1 cellular context compared by ENCODE assay signal in genomic region chr19:10316229-10317044, GRCh38.
A peak's percentile ranks its signal among the peaks of the same experiment; 100 is the strongest.
TF ChIP-seq lines count a peak whose summit lies in the region.

No MANE protein-coding gene starts in this region.

TF ChIP-seq in HepG2, 621 proteins besides CTCF, POLR2A, EP300 and RAD21:
- TF ChIP-seq HNRNPLL (IDR thresholded peaks at IDR 0.05; ENCODE audit: low read depth, low read length, poor library complexity, severe bottlenecking) (no peak), CSRNP2 (CRISPR knock-in tag; conservative IDR thresholded peaks at IDR 0.05; ENCODE audit: low read depth) (no peak), CREB3 (CRISPR knock-in tag; IDR thresholded peaks at IDR 0.05) (no peak), NR2F2 (IDR thresholded peaks at IDR 0.05; ENCODE audit: borderline replicate concordance, low read depth) (no peak), ZNF598 (CRISPR knock-in tag; IDR thresholded peaks at IDR 0.05; ENCODE audit: borderline replicate concordance) (no peak), ZNF841 (CRISPR knock-in tag; IDR thresholded peaks at IDR 0.05; ENCODE audit: borderline replicate concordance) (no peak), CC2D1A (CRISPR knock-in tag; IDR thresholded peaks at IDR 0.05) (no peak), ZEB1 (IDR thresholded peaks at IDR 0.05; ENCODE audit: insufficient replicate concordance, low read depth) (no peak), ZBTB4 (CRISPR knock-in tag; IDR thresholded peaks at IDR 0.05; ENCODE audit: borderline replicate concordance) (no peak), NCOA2 (CRISPR knock-in tag; IDR thresholded peaks at IDR 0.05) (no peak), ELK4 (CRISPR knock-in tag; IDR thresholded peaks at IDR 0.05; ENCODE audit: borderline replicate concordance) (no peak), IRX3 (CRISPR knock-in tag; IDR thresholded peaks at IDR 0.05; ENCODE audit: borderline replicate concordance, low read depth) (peak; percentile 3; the same call in 1 of the 2 replicates), ZNF737 (CRISPR knock-in tag; IDR thresholded peaks at IDR 0.05; ENCODE audit: borderline replicate concordance) (no peak), ELF3 (CRISPR knock-in tag; IDR thresholded peaks at IDR 0.05) (no peak), BRD4 (CRISPR knock-in tag; IDR thresholded peaks at IDR 0.05) (no peak), HIVEP1 (CRISPR knock-in tag; IDR thresholded peaks at IDR 0.05) (peak; percentile 3; the same call in 1 of the 2 replicates), PRMT3 (CRISPR knock-in tag; IDR thresholded peaks at IDR 0.05; ENCODE audit: borderline replicate concordance, low read depth) (no peak), POLR2AphosphoS2 (IDR thresholded peaks at IDR 0.05; ENCODE audit: low read depth, low read length) (peak; percentile 17; the same call in 1 of the 2 replicates), SRSF1 (optimal IDR thresholded peaks at IDR 0.05; ENCODE audit: low read depth, low read length) (no peak), ZNF678 (CRISPR knock-in tag; IDR thresholded peaks at IDR 0.05) (no peak), ZNF83 (CRISPR knock-in tag; IDR thresholded peaks at IDR 0.05; ENCODE audit: borderline replicate concordance) (no peak), NFYC (CRISPR knock-in tag; IDR thresholded peaks at IDR 0.05) (no peak), YEATS2 (CRISPR knock-in tag; IDR thresholded peaks at IDR 0.05; ENCODE audit: borderline replicate concordance) (no peak), MAFG (CRISPR knock-in tag; IDR thresholded peaks at IDR 0.05) (no peak), TBL1XR1 (IDR thresholded peaks at IDR 0.05; ENCODE audit: borderline replicate concordance, low read length, partially characterized antibody) (no peak), ZFP36L2 (CRISPR knock-in tag; IDR thresholded peaks at IDR 0.05) (no peak), CAMTA2 (CRISPR knock-in tag; IDR thresholded peaks at IDR 0.05; ENCODE audit: borderline replicate concordance) (no peak)
